In genomic region chr4:162422312-162422711, GRCh38 we compare ENCODE assay signal across 19 cellular contexts.
DNase-seq lines count a peak whose midpoint lies in the region; ATAC-seq, FAIRE-seq and TF ChIP-seq lines count a peak whose summit lies in the region.
"Had no signal": no experiment of that assay in that cellular context is flagged by ENCODE, and none has a peak within 500 bp of the region (broad histone marks: within the 10 kb centered on the region; RNA-seq: fewer than 3 reads in every experiment).

No MANE protein-coding gene starts in this region.

- H2AK5ac ChIP-seq in mesendoderm (ENCODE audit: low read length), result no peak overlapping the region

- H3K79me2 ChIP-seq in PC-3 (ENCODE audit: low read length), result no peaks in the 10 kb centered on the region
- H3K79me2 ChIP-seq in mesendoderm (ENCODE audit: control insufficient read depth, insufficient read depth, low read length), result no peaks in the 10 kb centered on the region

- H3K27ac ChIP-seq in PC-3 (ENCODE audit: low read length) (no peak overlapping the region), small intestine (ENCODE audit: low read depth in 1 of 2, low read length in 1 of 2) (no peak overlapping the region), mesendoderm (ENCODE audit: low read depth, low read length) (no peak overlapping the region)
- H3K27ac ChIP-seq: GM23248 had no signal

- H3K4me3 ChIP-seq in PC-3 (ENCODE audit: low read length) (no peak overlapping the region), small intestine (ENCODE audit: low read depth in 1 of 2, low read length in 2 of 2) (no peak overlapping the region), mesendoderm (ENCODE audit: low read length) (no peak overlapping the region)
- H3K4me3 ChIP-seq: GM23248 had no signal

- H3K56ac ChIP-seq in mesendoderm (ENCODE audit: low read length), result no peak overlapping the region

- no TSS peak for BruUV-seq in PC-3 (replicated peaks; lab: Mats Ljungman, UMichigan)

- H2BK15ac ChIP-seq in mesendoderm (replicated peaks; ENCODE audit: low read depth), result no peak overlapping the region

- H3K4me2 ChIP-seq in PC-3 (ENCODE audit: low read length), result no peak overlapping the region
- no peak overlapping the region for H3K4me2 ChIP-seq in mesendoderm (ENCODE audit: low read length)

- H3K36me3 ChIP-seq in PC-3 (ENCODE audit: low read depth, low read length) (no peaks in the 10 kb centered on the region), small intestine (ENCODE audit: control insufficient read depth in 2 of 2, insufficient read depth in 2 of 2, low read length in 2 of 2) (no peaks in the 10 kb centered on the region), mesendoderm (ENCODE audit: control insufficient read depth, insufficient read depth, low read length) (no peaks in the 10 kb centered on the region)

- no peak overlapping the region for H4K8ac ChIP-seq in mesendoderm (ENCODE audit: low read depth, low read length)

- TF ChIP-seq CTCF in PC-3 (conservative IDR thresholded peaks at IDR 0.05; ENCODE audit: low read depth, low read length), result no peak

- H2AFZ ChIP-seq in PC-3 (ENCODE audit: low read length), result no peak overlapping the region
- H2AFZ ChIP-seq: GM23248 had no signal

- no peaks in the 10 kb centered on the region for H3K4me1 ChIP-seq in PC-3 (ENCODE audit: insufficient read depth, low read length)
- H3K4me1 ChIP-seq in small intestine (ENCODE audit: control insufficient read depth in 2 of 2, insufficient read depth in 1 of 2, low read depth in 1 of 2, low read length in 1 of 2), result no peaks in the 10 kb centered on the region
- H3K4me1 ChIP-seq in mesendoderm (ENCODE audit: control insufficient read depth, low read depth, low read length), result no peaks in the 10 kb centered on the region
- H3K4me1 ChIP-seq: Caco-2 had no signal

- H2BK120ac ChIP-seq in mesendoderm (ENCODE audit: low read depth, low read length), result no peak overlapping the region

- no peak overlapping the region for H3K9ac ChIP-seq in PC-3 (ENCODE audit: low read length)
- H3K9ac ChIP-seq in mesendoderm (ENCODE audit: low read length), result no peak overlapping the region
- H3K9ac ChIP-seq: GM23248 had no signal

- H3K9me3 ChIP-seq in PC-3 (ENCODE audit: low read length) (no peaks in the 10 kb centered on the region), small intestine (ENCODE audit: control insufficient read depth, low read depth) (no peaks in the 10 kb centered on the region)
- H3K9me3 ChIP-seq: Caco-2 had no signal

- no peak overlapping the region for H3K4ac ChIP-seq in mesendoderm (ENCODE audit: low read depth, low read length)

- H4K20me1 ChIP-seq in PC-3 (ENCODE audit: low read length), result no peaks in the 10 kb centered on the region

- H3K9me2 ChIP-seq in PC-3 (replicated peaks; ENCODE audit: low read length), result no peaks in the 10 kb centered on the region

- no peaks in the 10 kb centered on the region for H3K79me1 ChIP-seq in mesendoderm (ENCODE audit: low read length)

- no peaks in the 10 kb centered on the region for H3F3A ChIP-seq in PC-3 (ENCODE audit: low read length, unreplicated experiment)

- no peak overlapping the region for H2BK5ac ChIP-seq in mesendoderm (ENCODE audit: low read length)

- intact Hi-C loops in PC-3 (cut with micrococcal nuclease), result no loop called here
- intact Hi-C loops in left colon (cut with DNase I, micrococcal nuclease), result no loop called here

- no peak for FAIRE-seq in small intestine (lab: Jason Lieb, UNC)
- FAIRE-seq: G401.6, GM12892, GM19239, H1 had no signal

- CTCF ChIA-PET in PC-3 (lab: Charles Lee), result no interaction called here

- WGBS in small intestine, 3 donors, result 28 to 68% (median 49%) methylated on average over 4 of the region's 4 CpGs
- WGBS in mesendoderm (ENCODE audit: extremely low coverage, insufficient coverage, low lambda C conversion rate), result no CpG with 5 or more reads among the region's 4 CpGs

- H3K23ac ChIP-seq in mesendoderm (ENCODE audit: low read length), result no peak overlapping the region

- no peak overlapping the region for H3K18ac ChIP-seq in mesendoderm (ENCODE audit: low read length)

- POLR2A ChIA-PET in PC-3 (lab: Charles Lee; ENCODE audit: unreplicated experiment), result no interaction called here

- peak; percentile 33 for DNase-seq in HT-29 (ENCODE audit: low spot score)
- DNase-seq in PC-3, result peak; percentile 35
- DNase-seq in left colon, result no peak
- peak; percentile 62 for DNase-seq in small intestine
- DNase-seq in mesendoderm, result no peak
- no peak for DNase-seq in dermis blood vessel endothelial cell
- no peak for DNase-seq in inferior parietal cortex (ENCODE audit: extremely low spot score)
- DNase-seq: C1 segment of cervical spinal cord; Caco-2; CD4-positive, alpha-beta memory T cell; DMS153; DND-41; GM23248; H7; HCEC 1CT had no signal

- ATAC-seq in PC-3 (peak; percentile 57), left colon (peak; percentile 93)

- H3K27me3 ChIP-seq in PC-3 (ENCODE audit: low read length), result no peaks in the 10 kb centered on the region
- no peaks in the 10 kb centered on the region for H3K27me3 ChIP-seq in small intestine (ENCODE audit: control insufficient read depth in 2 of 2, insufficient read depth in 2 of 2, low read length in 2 of 2)
- no peaks in the 10 kb centered on the region for H3K27me3 ChIP-seq in mesendoderm (ENCODE audit: insufficient read depth, low read length, poor library complexity)

- no peak overlapping the region for H4K5ac ChIP-seq in mesendoderm (ENCODE audit: low read length)

Comparison
In these comparisons a context has a peak if more than half of its experiments do, and no peak if none do; other contexts are left out.
1. DNase-seq: peak in HT-29 (single experiment), PC-3 (single experiment) and small intestine (single experiment); none in left colon (0 of 2), mesendoderm (single experiment), dermis blood vessel endothelial cell (single experiment) and inferior parietal cortex (single experiment).